Comparison of ENCODE assay signal across 8 cellular contexts in genomic region chr9:5437254-5438216, GRCh38. TPM values are rescaled to one million over a fixed set of nuclear protein-coding genes. Genes with fewer than 3 reads are reported as not detected.
DNase-seq lines count a peak whose midpoint lies in the region; ATAC-seq and TF ChIP-seq lines count a peak whose summit lies in the region.

TSS of gene PLGRKT (minus strand) at chr9:5437925. CDS start at chr9:5431977, 5,948 bp downstream.

- DNase-seq in COLO829 (ENCODE audit: low spot score) (peak; percentile 48), HS-5 (ENCODE audit: low read depth) (peak; percentile 70), lung (ENCODE audit: low spot score) (peak; percentile 95)
- peak; percentile 88 for DNase-seq in NK-92 treated with Interleukin-12 subunit alpha and Interleukin-12 subunit beta, amount 100 ng/mL, for 24 hours (lab: John Stamatoyannopoulos, UW)
- DNase-seq in effector CD8-positive, alpha-beta T cell (lab: John Stamatoyannopoulos, UW): peak; percentile 84
- DNase-seq in stimulated activated CD4-positive, alpha-beta T cell treated with anti-CD3 and anti-CD28 coated beads, TNF-alpha, amount 100 ng/mL, for 4 hours (ENCODE audit: low read depth in 3 of 3): peak; percentile 61 to 80 (median 73)

- H3K36me3 ChIP-seq in lung (ENCODE audit: control insufficient read depth in 2 of 2, insufficient read depth in 2 of 2, low read length in 2 of 2): peaks cover 0 to 10% of the 10 kb centered on the region in 2 donors

- peak within 1 kb of the TSS; percentile 31 for H3K4me3 ChIP-seq in lung

- peaks cover 5 to 9% of the 10 kb centered on the region in 2 donors for H3K4me1 ChIP-seq in lung (ENCODE audit: control insufficient read depth in 2 of 2, insufficient read depth in 2 of 2, low read length in 2 of 2)

- CTCF ChIA-PET in activated CD8-positive, alpha-beta memory T cell treated with anti-CD3 and anti-CD28 coated beads for 36 hours (lab: Charles Lee): interaction anchor here (1.0 to 3.7 kb wide), 4 partner anchors 8 to 152 kb away, joined by 3 to 18 read pairs (median 6); partner anchors contain the start of gene CD274

- peak within 1 kb of the TSS; percentile 92 to 99 for H3K27ac ChIP-seq in lung (ENCODE audit: low read depth in 1 of 2, low read length in 1 of 2)

- H3K27me3 ChIP-seq in lung (ENCODE audit: control insufficient read depth, insufficient read depth): no peaks in the 10 kb centered on the region

- no peaks in the 10 kb centered on the region for H3K9me3 ChIP-seq in lung (ENCODE audit: control insufficient read depth in 2 of 2, insufficient read depth in 1 of 2, low read length in 1 of 2)

- TF ChIP-seq CTCF in lung (IDR thresholded peaks at IDR 0.05; ENCODE audit: control extremely low read depth, extremely low read depth): peak; percentile 6

- 0% methylated on average over 52 to 55 of the region's 55 CpGs for WGBS in lung, 2 donors

- ATAC-seq in GM19468 (IDR thresholded peaks at IDR 0.05; ENCODE audit: extremely low read depth, unreplicated experiment): peak; percentile 74
- peak; percentile 98 for ATAC-seq in lung (ENCODE audit: insufficient read depth, low FRiP score)

- POLR2A ChIA-PET in activated CD8-positive, alpha-beta memory T cell treated with anti-CD3 and anti-CD28 coated beads for 36 hours (lab: Charles Lee): interaction anchor here (0.6 to 2.2 kb wide), 4 partner anchors 13 to 149 kb away, joined by 4 to 8 read pairs (median 6); partner anchors contain the start of gene CD274

RNA-seq across cellular contexts. Expression of gene PLGRKT, which starts in this region (rescaled TPM):
- 10 to 100 TPM; 31.8 to 35.7 TPM for total RNA-seq in activated CD8-positive, alpha-beta memory T cell treated with anti-CD3 and anti-CD28 coated beads for 36 hours
- total RNA-seq in lung: 10 to 100 TPM; 11.7 to 27.0 TPM
- 10 to 100 TPM; 17.4 to 28.4 TPM for polyA plus RNA-seq in lung

Comparison
In these comparisons a context has a peak if more than half of its experiments do, and no peak if none do; other contexts are left out.
1. Peak in every context shown above with its lines: DNase-seq, ATAC-seq, H3K4me3 ChIP-seq and H3K27ac ChIP-seq.